Comparison of ENCODE assay signal across 8 cellular contexts in the genomic region with DNA sequence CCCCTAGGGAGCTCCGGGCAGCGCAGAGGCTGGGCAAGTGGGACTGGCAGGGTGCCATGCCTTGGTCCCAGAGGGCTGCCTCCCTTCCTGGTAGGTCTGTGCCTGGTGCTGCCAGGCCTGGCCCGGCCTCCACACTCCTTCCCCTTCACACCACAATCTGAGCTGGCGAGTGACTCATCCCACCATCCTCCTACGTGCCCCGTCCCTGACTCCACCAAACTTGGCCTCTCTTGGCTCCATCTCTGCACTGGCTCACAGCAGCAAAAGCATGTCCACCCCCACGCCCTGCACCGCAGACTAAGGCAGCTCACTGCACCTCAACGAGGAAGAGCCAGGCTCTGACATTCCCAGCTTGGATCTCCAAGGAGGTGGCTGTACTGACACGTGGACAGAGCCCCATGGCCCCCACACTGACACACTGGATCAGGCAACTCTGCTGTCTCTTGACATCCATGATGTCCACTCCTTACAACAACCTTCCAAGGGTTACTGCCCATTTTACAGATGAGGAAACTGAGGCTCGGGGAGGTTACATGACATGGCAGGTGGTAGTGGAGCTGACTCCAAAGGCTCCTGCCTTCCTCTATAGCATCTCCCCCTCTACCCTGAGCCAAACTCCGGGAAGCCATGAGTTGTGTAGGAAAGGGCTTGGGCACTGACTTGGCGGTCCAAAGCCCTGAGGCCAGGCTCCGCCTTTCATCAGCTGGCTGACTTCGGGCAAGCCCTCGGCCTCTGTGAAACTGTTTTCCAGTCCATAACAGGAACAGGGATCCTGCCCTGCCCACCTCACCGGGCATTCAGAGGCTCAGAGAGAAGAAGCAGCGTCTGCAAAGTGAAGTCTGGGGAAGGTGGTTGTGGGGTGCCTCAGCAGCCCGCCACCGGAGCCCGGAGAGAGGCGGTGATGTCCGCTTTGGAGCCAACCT. TPM values are rescaled to one million over a fixed set of nuclear protein-coding genes. Genes with fewer than 3 reads are reported as not detected.
A peak's percentile ranks its signal among the peaks of the same experiment; 100 is the strongest.
DNase-seq lines count a peak whose midpoint lies in the region; ATAC-seq, FAIRE-seq and TF ChIP-seq lines count a peak whose summit lies in the region.

No MANE protein-coding gene starts in this region.

- no TSS peak for BruUV-seq in endothelial cell of umbilical vein (replicated peaks; lab: Mats Ljungman, UMichigan)

- H3K36me3 ChIP-seq in HUES6 (ENCODE audit: control insufficient read depth, insufficient read depth, low read length) (no peaks in the 10 kb centered on the region), endothelial cell of umbilical vein (ENCODE audit: control insufficient read depth in 2 of 2, extremely low read depth in 1 of 2, insufficient read depth in 2 of 2, low read length in 2 of 2) (no peaks in the 10 kb centered on the region), stomach smooth muscle (ENCODE audit: control insufficient read depth in 2 of 2, insufficient read depth in 2 of 2, low read length in 2 of 2) (no peaks in the 10 kb centered on the region)

- H3K27ac ChIP-seq in HUES6 (ENCODE audit: low read depth, low read length), result no peak overlapping the region; the same call in 1 of the 2 replicates
- peak overlapping the region; percentile 10 for H3K27ac ChIP-seq in endothelial cell of umbilical vein (ENCODE audit: insufficient read depth, low read depth, low read length)
- H3K27ac ChIP-seq in stomach smooth muscle (ENCODE audit: low read length), result no peak overlapping the region

- no peaks in the 10 kb centered on the region for H3K27me3 ChIP-seq in HUES6 (ENCODE audit: control insufficient read depth, insufficient read depth, low read length)
- H3K27me3 ChIP-seq in endothelial cell of umbilical vein (ENCODE audit: control insufficient read depth in 2 of 2, insufficient read depth in 2 of 2, low read length in 2 of 2), result no peaks in the 10 kb centered on the region
- peaks cover 0 to 3% of the 10 kb centered on the region in 2 donors for H3K27me3 ChIP-seq in stomach smooth muscle (ENCODE audit: control insufficient read depth in 1 of 2, insufficient read depth in 2 of 2, low read length in 2 of 2)

- DNase-seq in Ammon's horn (ENCODE audit: low spot score), result peak; percentile 17
- DNase-seq in activated CD4-positive, alpha-beta T cell treated with anti-CD3 and anti-CD28 coated beads, Interleukin-2, amount 50 U/mL, for 4 hours, result peak; percentile 58 to 66
- peak; percentile 78 for DNase-seq in endothelial cell of umbilical vein (ENCODE audit: low read depth, low spot score)
- DNase-seq in GM19239 (ENCODE audit: insufficient read length, low spot score), result no peak

- no peaks in the 10 kb centered on the region for H3K9me3 ChIP-seq in HUES6 (ENCODE audit: control insufficient read depth, insufficient read depth, low read depth, low read length)
- no peaks in the 10 kb centered on the region for H3K9me3 ChIP-seq in endothelial cell of umbilical vein (replicated peaks; ENCODE audit: control insufficient read depth, insufficient read depth, low read length)
- H3K9me3 ChIP-seq in stomach smooth muscle (ENCODE audit: control insufficient read depth in 2 of 2, low read length in 2 of 2), result peaks cover 0 to 3% of the 10 kb centered on the region in 2 donors

- peak overlapping the region; percentile 66 for H3K4me2 ChIP-seq in endothelial cell of umbilical vein (ENCODE audit: insufficient read depth, low read length)

- FAIRE-seq in endothelial cell of umbilical vein (lab: Jason Lieb, UNC), result peak; percentile 95
- FAIRE-seq in GM19239 (lab: Jason Lieb, UNC), result no peak

- H3K4me3 ChIP-seq in HUES6 (ENCODE audit: low read depth, low read length) (peak overlapping the region; percentile 29), endothelial cell of umbilical vein (replicated peaks in 1 of 3; ENCODE audit: insufficient read depth in 1 of 3, low read depth in 1 of 3, low read length in 3 of 3) (peak overlapping the region in 1 of 3 experiments; percentile 20), stomach smooth muscle (ENCODE audit: low read length in 2 of 2) (peak overlapping the region; percentile 62 to 70)

- no peak for TF ChIP-seq POLR2A in endothelial cell of umbilical vein (IDR thresholded peaks at IDR 0.05; ENCODE audit: low read depth, low read length)

- H2AFZ ChIP-seq in endothelial cell of umbilical vein (ENCODE audit: low read depth, low read length), result peak overlapping the region; percentile 92

- peaks cover 14% of the 10 kb centered on the region for H3K27me3 Mint-ChIP-seq in nephron (ENCODE audit: low read depth)

- intact Hi-C loops in endothelial cell of umbilical vein (cut with micrococcal nuclease), result loop anchor here (1.0 to 5.0 kb wide), 8 partner anchors 18 to 746 kb away; no protein-coding TSS in a partner anchor

- POLR2A ChIA-PET in endothelial cell of umbilical vein (lab: Charles Lee), result interaction anchor here (2.2 kb wide), 1 partner anchor 27 kb away, joined by 6 read pairs; no protein-coding TSS in a partner anchor

- peak overlapping the region in 1 of 3 experiments; percentile 7 for H3K4me3 Mint-ChIP-seq in nephron

- H3K4me1 Mint-ChIP-seq in nephron, result peaks cover 37% of the 10 kb centered on the region

- H3K4me1 ChIP-seq in HUES6 (ENCODE audit: control insufficient read depth, insufficient read depth, low read length), result peaks cover 28% of the 10 kb centered on the region
- peaks cover 19% of the 10 kb centered on the region for H3K4me1 ChIP-seq in endothelial cell of umbilical vein (ENCODE audit: control insufficient read depth, extremely low read depth, insufficient read depth, low read length)
- H3K4me1 ChIP-seq in stomach smooth muscle (ENCODE audit: control insufficient read depth, insufficient read depth, low read length), result peaks cover 18% of the 10 kb centered on the region

- TF ChIP-seq CTCF in endothelial cell of umbilical vein (IDR thresholded peaks at IDR 0.05; ENCODE audit: extremely low read depth in 1 of 2, insufficient read depth in 1 of 2, low read depth in 1 of 2, low read length in 2 of 2), result no peak
- no peak for TF ChIP-seq CTCF in nephron (IDR thresholded peaks at IDR 0.05; ENCODE audit: unreplicated experiment in 3 of 3)

- ATAC-seq in HG03378 (IDR thresholded peaks at IDR 0.05; ENCODE audit: unreplicated experiment), result no peak

- H3K9me1 ChIP-seq in endothelial cell of umbilical vein (replicated peaks; ENCODE audit: control insufficient read depth, extremely low read depth, insufficient read depth, low read length), result no peaks in the 10 kb centered on the region

- H3K36me3 Mint-ChIP-seq in nephron (ENCODE audit: low read depth), result no peaks in the 10 kb centered on the region

- peak overlapping the region; percentile 89 to 95 (median 93) for H3K27ac Mint-ChIP-seq in nephron

- no peaks in the 10 kb centered on the region for H3K79me2 ChIP-seq in endothelial cell of umbilical vein (ENCODE audit: control insufficient read depth, insufficient read depth, low read length)

- H3K9ac ChIP-seq in HUES6 (ENCODE audit: low read length) (peak overlapping the region; percentile 57), endothelial cell of umbilical vein (replicated peaks; ENCODE audit: extremely low read depth, insufficient read depth, low read length) (peak overlapping the region; percentile 29), stomach smooth muscle (ENCODE audit: low read length in 2 of 2) (no peak overlapping the region)

- no peaks in the 10 kb centered on the region for H3K9me3 Mint-ChIP-seq in nephron

- CTCF ChIA-PET in endothelial cell of umbilical vein (lab: Charles Lee), result interaction anchor here (0.6 to 9.2 kb wide), 72 partner anchors 8 to 900 kb away, joined by 3 to 369 read pairs (median 6); a partner anchor contains a TSS

- dilution Hi-C loops in endothelial cell of umbilical vein (cut with MboI; ENCODE audit: extremely low pct_ligation_motif_present, low sequenced_read_pairs), result no loop called here

- no peaks in the 10 kb centered on the region for H4K20me1 ChIP-seq in endothelial cell of umbilical vein (replicated peaks; ENCODE audit: control insufficient read depth, extremely low read depth, insufficient read depth, low read length)

RNA-seq across cellular contexts. Expression of a gene that starts 20.1 kb away (rescaled TPM):
- 14.9 and 23.3 TPM in 2 replicates for total RNA-seq in endothelial cell of umbilical vein
- polyA plus RNA-seq in endothelial cell of umbilical vein, result 12.9 and 20.1 TPM in 2 replicates
- polyA plus RNA-seq in endothelial cell of umbilical vein (2011; cell fraction: cytosol; rRNA removed), result 17.1 and 19.9 TPM in 2 replicates
- polyA plus RNA-seq in endothelial cell of umbilical vein (2011; cell fraction: nucleus; rRNA removed), result 9.5 and 9.8 TPM in 2 replicates
- polyA plus RNA-seq in endothelial cell of umbilical vein (2012), result 19.1 and 37.7 TPM in 2 replicates
- 8.2 and 10.9 TPM in 2 replicates for polyA minus RNA-seq in endothelial cell of umbilical vein
- 92.4 TPM for polyA minus RNA-seq in endothelial cell of umbilical vein (2011; cell fraction: cytosol; rRNA and poly(A)+ RNA removed)
- polyA minus RNA-seq in endothelial cell of umbilical vein (2011; cell fraction: nucleus; rRNA and poly(A)+ RNA removed), result 1.8 and 2.8 TPM in 2 replicates

RNA-seq across cellular contexts. Expression of a gene that starts 23.7 kb away (rescaled TPM):
- total RNA-seq in endothelial cell of umbilical vein, result not detected in 2 replicates
- not detected in 2 replicates for polyA plus RNA-seq in endothelial cell of umbilical vein
- not detected in 2 replicates for polyA plus RNA-seq in endothelial cell of umbilical vein (2011; cell fraction: cytosol; rRNA removed)
- not detected in 2 replicates for polyA plus RNA-seq in endothelial cell of umbilical vein (2011; cell fraction: nucleus; rRNA removed)
- not detected in 2 replicates for polyA plus RNA-seq in endothelial cell of umbilical vein (2012)
- polyA minus RNA-seq in endothelial cell of umbilical vein, result not detected in 2 replicates
- not detected for polyA minus RNA-seq in endothelial cell of umbilical vein (2011; cell fraction: cytosol; rRNA and poly(A)+ RNA removed)
- not detected in 2 replicates for polyA minus RNA-seq in endothelial cell of umbilical vein (2011; cell fraction: nucleus; rRNA and poly(A)+ RNA removed)

RNA-seq across cellular contexts. Expression of a gene that starts 29.5 kb away (rescaled TPM):
- total RNA-seq in endothelial cell of umbilical vein, result 2.8 TPM in 2 replicates
- 0.68 and 0.83 TPM in 2 replicates for polyA plus RNA-seq in endothelial cell of umbilical vein
- 1.7 and 2.4 TPM in 2 replicates for polyA plus RNA-seq in endothelial cell of umbilical vein (2011; cell fraction: cytosol; rRNA removed)
- polyA plus RNA-seq in endothelial cell of umbilical vein (2011; cell fraction: nucleus; rRNA removed), result 2.2 and 3.1 TPM in 2 replicates
- polyA plus RNA-seq in endothelial cell of umbilical vein (2012), result 3.1 and 10.7 TPM in 2 replicates
- polyA minus RNA-seq in endothelial cell of umbilical vein, result 0.76 and 1.6 TPM in 2 replicates
- polyA minus RNA-seq in endothelial cell of umbilical vein (2011; cell fraction: cytosol; rRNA and poly(A)+ RNA removed), result 2.3 TPM
- 0.29 and 0.43 TPM in 2 replicates for polyA minus RNA-seq in endothelial cell of umbilical vein (2011; cell fraction: nucleus; rRNA and poly(A)+ RNA removed)

RNA-seq across cellular contexts. Expression of a gene that starts 38.5 kb away (rescaled TPM):
- 0.18 and 0.66 TPM in 2 replicates for total RNA-seq in endothelial cell of umbilical vein
- 0.11 and 0.12 TPM in 2 replicates for polyA plus RNA-seq in endothelial cell of umbilical vein
- polyA plus RNA-seq in endothelial cell of umbilical vein (2011; cell fraction: cytosol; rRNA removed), result not detected in 2 replicates
- polyA plus RNA-seq in endothelial cell of umbilical vein (2011; cell fraction: nucleus; rRNA removed), result 2.9 TPM in 1 of 2 replicates, not detected in the other
- not detected in 2 replicates for polyA plus RNA-seq in endothelial cell of umbilical vein (2012)
- 0.42 and 0.61 TPM in 2 replicates for polyA minus RNA-seq in endothelial cell of umbilical vein
- not detected for polyA minus RNA-seq in endothelial cell of umbilical vein (2011; cell fraction: cytosol; rRNA and poly(A)+ RNA removed)
- polyA minus RNA-seq in endothelial cell of umbilical vein (2011; cell fraction: nucleus; rRNA and poly(A)+ RNA removed), result 0.34 and 0.48 TPM in 2 replicates

RNA-seq across cellular contexts. Expression of a gene that starts 42.8 kb away (rescaled TPM):
- total RNA-seq in endothelial cell of umbilical vein, result not detected in 2 replicates
- polyA plus RNA-seq in endothelial cell of umbilical vein, result not detected in 2 replicates
- polyA plus RNA-seq in endothelial cell of umbilical vein (2011; cell fraction: cytosol; rRNA removed), result not detected in 2 replicates
- polyA plus RNA-seq in endothelial cell of umbilical vein (2011; cell fraction: nucleus; rRNA removed), result not detected in 2 replicates
- polyA plus RNA-seq in endothelial cell of umbilical vein (2012), result not detected in 2 replicates
- not detected in 2 replicates for polyA minus RNA-seq in endothelial cell of umbilical vein
- not detected for polyA minus RNA-seq in endothelial cell of umbilical vein (2011; cell fraction: cytosol; rRNA and poly(A)+ RNA removed)
- not detected in 2 replicates for polyA minus RNA-seq in endothelial cell of umbilical vein (2011; cell fraction: nucleus; rRNA and poly(A)+ RNA removed)

Comparison
In these comparisons a context has a peak if more than half of its experiments do, and no peak if none do; other contexts are left out.
1. H3K9ac ChIP-seq: peak in HUES6 (single experiment) and endothelial cell of umbilical vein (single experiment); none in stomach smooth muscle (0 of 2).